In the genomic region with DNA sequence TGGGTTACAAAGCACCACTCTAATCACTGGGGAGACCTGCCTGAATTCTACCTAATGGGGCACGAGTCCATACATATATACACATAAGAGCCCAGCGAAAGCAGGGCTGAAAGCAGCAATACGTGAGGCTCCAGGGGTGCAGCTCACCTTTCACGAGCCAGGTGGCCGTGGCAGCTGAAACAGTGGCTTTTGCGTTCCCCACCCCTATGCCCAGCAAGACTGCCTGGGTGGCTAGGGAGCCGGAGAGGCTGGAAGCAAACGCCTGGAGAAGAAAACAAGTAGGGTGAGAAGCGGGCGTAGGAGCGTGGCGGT, we compare ENCODE assay signal across 8 cellular contexts. TPM values are rescaled to one million over a fixed set of nuclear protein-coding genes. Genes with fewer than 3 reads are reported as not detected.
A peak's percentile ranks its signal among the peaks of the same experiment; 100 is the strongest.
DNase-seq lines count a peak whose midpoint lies in the region; ATAC-seq and TF ChIP-seq lines count a peak whose summit lies in the region.

No MANE protein-coding gene starts in this region.

- peak overlapping the region; percentile 95 for H3K4me3 Mint-ChIP-seq in activated naive CD8-positive, alpha-beta T cell

- intact Hi-C loops in tibial artery (cut with DNase I; ENCODE audit: low total_unique reads), result loop anchor here (10.0 kb wide), 1 partner anchor 323 kb away; the partner anchor contains the start of gene FUS

- peak overlapping the region; percentile 95 for H3K4me2 ChIP-seq in BLaER1

- peak overlapping the region; percentile 97 for H3K27ac Mint-ChIP-seq in activated naive CD8-positive, alpha-beta T cell

- H3K9me3 Mint-ChIP-seq in activated naive CD8-positive, alpha-beta T cell (ENCODE audit: low read depth), result no peaks in the 10 kb centered on the region

- H3K9me3 ChIP-seq in BLaER1 (no peaks in the 10 kb centered on the region), liver (ENCODE audit: control insufficient read depth in 4 of 4, low read length in 3 of 4) (no peaks in the 10 kb centered on the region), tibial artery (no peaks in the 10 kb centered on the region)

- no peaks in the 10 kb centered on the region for H3K27me3 Mint-ChIP-seq in activated naive CD8-positive, alpha-beta T cell

- no peaks in the 10 kb centered on the region for H3K27me3 ChIP-seq in BLaER1
- no peaks in the 10 kb centered on the region for H3K27me3 ChIP-seq in liver (ENCODE audit: control insufficient read depth in 4 of 4, insufficient read depth in 4 of 4, low read length in 3 of 4)
- H3K27me3 ChIP-seq in tibial artery, result no peaks in the 10 kb centered on the region

- DNase-seq in tibial artery, result no peak
- DNase-seq in activated gamma-delta T cell (lab: John Stamatoyannopoulos, UW), result no peak
- no peak for DNase-seq in NCI-H1930 (lab: John Stamatoyannopoulos, UW)

- no peaks in the 10 kb centered on the region for H3K36me3 Mint-ChIP-seq in activated naive CD8-positive, alpha-beta T cell

- H3K27ac ChIP-seq in BLaER1 (peak overlapping the region; percentile 92), liver (ENCODE audit: low read depth in 1 of 2, low read length in 2 of 2) (peak overlapping the region; percentile 74 to 88), tibial artery (peak overlapping the region; percentile 89 to 92)

- peaks cover 43% of the 10 kb centered on the region for H3K4me1 Mint-ChIP-seq in activated naive CD8-positive, alpha-beta T cell (ENCODE audit: low read depth)

- TF ChIP-seq CTCF in liver (IDR thresholded peaks at IDR 0.05; ENCODE audit: low read depth, low read length, missing input control) (no peak), tibial artery (IDR thresholded peaks at IDR 0.05) (no peak)

- H3K4me3 ChIP-seq in BLaER1 (peak overlapping the region; percentile 85), liver (ENCODE audit: low read depth in 1 of 3, low read length in 3 of 3) (peak overlapping the region; percentile 89 to 97 (median 90)), tibial artery (peak overlapping the region; percentile 80 to 94)

- no peak for TF ChIP-seq POLR2A in GM18505 (IDR thresholded peaks at IDR 0.05; ENCODE audit: borderline replicate concordance, extremely low read depth, insufficient read depth, insufficient read length)

- TF ChIP-seq RAD21 in liver (IDR thresholded peaks at IDR 0.05), result no peak

- H4K20me1 ChIP-seq in BLaER1, result 0 out of 2 replicates have a peak, but pooled peaks cover 11% of the 10 kb centered on the region

- H3K9ac ChIP-seq in BLaER1, result peak overlapping the region; percentile 92
- H3K9ac ChIP-seq in liver (ENCODE audit: low read depth in 1 of 2, low read length in 2 of 2), result peak overlapping the region; percentile 80 to 100

- H3K36me3 ChIP-seq in BLaER1 (peaks cover 7% of the 10 kb centered on the region; the same call in 1 of the 2 replicates), liver (ENCODE audit: control insufficient read depth in 4 of 4, insufficient read depth in 3 of 4, low read depth in 1 of 4, low read length in 3 of 4) (peaks cover 0 to 3% (median 0%) of the 10 kb centered on the region in 4 donors), tibial artery (peaks cover 0 to 11% (median 0%) of the 10 kb centered on the region in 3 donors)

- ATAC-seq in HG02943 (IDR thresholded peaks at IDR 0.05; ENCODE audit: low read depth, unreplicated experiment) (peak; percentile 25), GM18505 (IDR thresholded peaks at IDR 0.05; ENCODE audit: unreplicated experiment) (no peak)

- 1% methylated on average over 12 of the region's 12 CpGs for WGBS in liver

- peaks cover 63% of the 10 kb centered on the region for H3K4me1 ChIP-seq in BLaER1
- H3K4me1 ChIP-seq in liver (ENCODE audit: control insufficient read depth in 4 of 4, insufficient read depth in 4 of 4, low read length in 3 of 4), result peaks cover 7 to 58% (median 40%) of the 10 kb centered on the region in 4 donors
- peaks cover 0 to 34% (median 17%) of the 10 kb centered on the region in 4 donors for H3K4me1 ChIP-seq in tibial artery

TF ChIP-seq in liver, 16 proteins besides CTCF, POLR2A, EP300 and RAD21:
- TF ChIP-seq EGR1 (IDR thresholded peaks at IDR 0.05; ENCODE audit: low read depth in 2 of 2) (no peak), HNF4G (IDR thresholded peaks at IDR 0.05) (no peak), TAF1 (conservative IDR thresholded peaks at IDR 0.05) (no peak), FOXA1 (IDR thresholded peaks at IDR 0.05) (no peak), JUND (IDR thresholded peaks at IDR 0.05) (no peak), FOXA2 (IDR thresholded peaks at IDR 0.05) (no peak), HNF4A (conservative IDR thresholded peaks at IDR 0.05) (no peak), SP1 (IDR thresholded peaks at IDR 0.05) (no peak), RXRA (IDR thresholded peaks at IDR 0.05) (no peak), ZBTB33 (IDR thresholded peaks at IDR 0.05) (no peak), NR2F2 (IDR thresholded peaks at IDR 0.05) (no peak), YY1 (IDR thresholded peaks at IDR 0.05) (no peak)
- TF ChIP-seq, protein P1, sequence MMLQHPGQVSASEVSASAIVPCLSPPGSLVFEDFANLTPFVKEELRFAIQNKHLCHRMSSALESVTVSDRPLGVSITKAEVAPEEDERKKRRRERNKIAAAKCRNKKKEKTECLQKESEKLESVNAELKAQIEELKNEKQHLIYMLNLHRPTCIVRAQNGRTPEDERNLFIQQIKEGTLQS (IDR thresholded peaks at IDR 0.05), result no peak

RNA-seq across cellular contexts. Expression of gene RUSF1, which starts 0.6 kb away (rescaled TPM):
- total RNA-seq in liver, result 10 to 100 TPM; 47.3 to 73.1 TPM
- 10 to 100 TPM; 21.8 to 51.7 TPM for polyA plus RNA-seq in liver

RNA-seq across cellular contexts. Expression of gene AHSP, which starts 20.1 kb away (rescaled TPM):
- total RNA-seq in liver, result 1,000 to 10,000 TPM in 1 of 2 donors, not detected in 1; 1,651 TPM
- under 1 TPM in 1 of 2 donors, not detected in 1; 0.48 TPM for polyA plus RNA-seq in liver

RNA-seq across cellular contexts. Expression of gene SLC5A2, which starts 24.6 kb away (rescaled TPM):
- under 1 TPM in 1 of 2 donors, not detected in 1; 0.14 TPM for total RNA-seq in liver
- 1 to 10 TPM in 1 of 2 donors, under 1 TPM in 1; 0.93 to 8.1 TPM for polyA plus RNA-seq in liver

RNA-seq across cellular contexts. Expression of gene TGFB1I1, which starts 35.6 kb away (rescaled TPM):
- total RNA-seq in liver, result 1 to 10 TPM; 4.2 to 6.8 TPM
- polyA plus RNA-seq in liver, result 1 to 10 TPM; 4.9 to 8.3 TPM

RNA-seq across cellular contexts. Expression of gene ARMC5, which starts 48.3 kb away (rescaled TPM):
- 10 to 100 TPM in 1 of 2 donors, 1 to 10 TPM in 1; 5.4 to 13.3 TPM for total RNA-seq in liver
- 10 to 100 TPM; 10.1 to 12.6 TPM for polyA plus RNA-seq in liver
